Comparison of ENCODE assay signal across 10 cellular contexts in the genomic region with DNA sequence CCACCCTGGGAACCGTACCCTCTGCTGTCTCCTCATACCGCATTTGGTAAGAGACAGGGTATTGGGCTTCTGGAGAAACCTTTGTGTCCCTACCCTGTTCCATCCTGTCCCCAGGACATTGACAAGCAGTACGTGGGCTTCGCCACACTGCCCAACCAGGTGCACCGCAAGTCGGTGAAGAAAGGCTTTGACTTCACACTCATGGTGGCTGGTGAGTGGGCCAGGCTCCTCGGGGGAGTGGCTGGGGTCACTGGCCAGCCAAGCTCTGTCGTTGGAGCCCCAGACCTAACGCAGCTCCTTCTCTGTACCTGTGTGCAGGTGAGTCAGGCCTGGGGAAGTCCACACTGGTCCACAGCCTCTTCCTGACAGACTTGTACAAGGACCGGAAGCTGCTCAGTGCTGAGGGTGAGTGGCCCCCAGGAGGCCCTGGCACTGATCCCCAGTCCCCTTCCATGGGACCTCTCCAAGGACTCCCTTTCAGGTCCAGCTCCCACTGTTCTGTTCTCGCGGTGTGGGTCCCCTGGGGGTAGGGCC. TPM values are rescaled to one million over a fixed set of nuclear protein-coding genes. Genes with fewer than 3 reads are reported as not detected.
DNase-seq lines count a peak whose midpoint lies in the region; ATAC-seq and TF ChIP-seq lines count a peak whose summit lies in the region.
"Had no signal": no experiment of that assay in that cellular context is flagged by ENCODE, and none has a peak within 500 bp of the region (broad histone marks: within the 10 kb centered on the region; RNA-seq: fewer than 3 reads in every experiment).

No MANE protein-coding gene starts in this region.

- peak overlapping the region; percentile 65 for H3K4me3 ChIP-seq in AG09309 (ENCODE audit: control insufficient read depth, low read depth, low read length)
- H3K4me3 ChIP-seq in GM23338: peak overlapping the region; percentile 56; the same call in 1 of the 2 replicates

- H3K27me3 Mint-ChIP-seq in GM23338 (ENCODE audit: insufficient read depth, low read depth, poor library complexity) (peaks cover 71% of the 10 kb centered on the region), brain (peaks cover 30% of the 10 kb centered on the region), nephron (ENCODE audit: low read depth) (peaks cover 51% of the 10 kb centered on the region)

- H3K4me1 Mint-ChIP-seq in GM23338 (peaks cover 12% of the 10 kb centered on the region), brain (peaks cover 32% of the 10 kb centered on the region), nephron (peaks cover 33% of the 10 kb centered on the region)

- H3K79me2 ChIP-seq in GM23338 (replicated peaks; ENCODE audit: insufficient read depth): no peaks in the 10 kb centered on the region

- H3K27me3 ChIP-seq in GM23338 (ENCODE audit: insufficient read depth): peaks cover 96% of the 10 kb centered on the region

- peak overlapping the region; percentile 63 for H3K4me3 Mint-ChIP-seq in GM23338
- H3K4me3 Mint-ChIP-seq in brain: peak overlapping the region; percentile 76 to 81 (median 78)
- H3K4me3 Mint-ChIP-seq in nephron: peak overlapping the region; percentile 82 to 89 (median 87)

- H3K9me2 ChIP-seq in GM23338 (ENCODE audit: insufficient read depth): no peaks in the 10 kb centered on the region

- DNase-seq in AG09309 (ENCODE audit: low read depth) (no peak), GM23338 (ENCODE audit: low spot score) (no peak), GF-D8 (lab: John Stamatoyannopoulos, UW) (no peak), inferior parietal cortex (ENCODE audit: extremely low spot score) (no peak)
- DNase-seq: DMS79 treated with DMSO at 0.1 percent for 48 hours, posterior cingulate gyrus had no signal

- H3K4me2 ChIP-seq in GM23338: peak overlapping the region; percentile 82; the same call in 1 of the 2 replicates

- ATAC-seq in GM23338: no peak
- no peak for ATAC-seq in HG03039 (IDR thresholded peaks at IDR 0.05; ENCODE audit: unreplicated experiment)
- no peak for ATAC-seq in GM21447 (IDR thresholded peaks at IDR 0.05; ENCODE audit: unreplicated experiment)

- H3K9me3 Mint-ChIP-seq in GM23338 (peaks cover 3% of the 10 kb centered on the region; the same call in 2 of the 3 replicates), brain (peaks cover 0 to 3% (median 0%) of the 10 kb centered on the region in 5 experiments), nephron (no peaks in the 10 kb centered on the region)

- TF ChIP-seq CTCF in AG09309 (IDR thresholded peaks at IDR 0.05; ENCODE audit: control insufficient read depth, insufficient read depth, low read depth, low read length, missing control alignments): no peak
- TF ChIP-seq CTCF in GM23338 (conservative IDR thresholded peaks at IDR 0.05; ENCODE audit: low read depth in 2 of 2): no peak
- TF ChIP-seq CTCF in brain (conservative IDR thresholded peaks at IDR 0.05): no peak
- no peak for TF ChIP-seq CTCF in nephron (IDR thresholded peaks at IDR 0.05; ENCODE audit: unreplicated experiment in 3 of 3)

- 0 out of 2 replicates have a peak, but pooled peaks cover 7% of the 10 kb centered on the region for H3F3A ChIP-seq in GM23338 (replicated peaks; ENCODE audit: low read depth)

- H3K4me1 ChIP-seq in GM23338 (ENCODE audit: insufficient read depth): peaks cover 9% of the 10 kb centered on the region; the same call in 1 of the 2 replicates

- H3K36me3 ChIP-seq in GM23338 (ENCODE audit: insufficient read depth): no peaks in the 10 kb centered on the region

- H4K20me1 ChIP-seq in GM23338 (replicated peaks; ENCODE audit: insufficient read depth): peaks cover 7% of the 10 kb centered on the region

- H3K36me3 Mint-ChIP-seq in GM23338 (ENCODE audit: low read depth) (peaks cover 11% of the 10 kb centered on the region), brain (peaks cover 38% of the 10 kb centered on the region), nephron (ENCODE audit: low read depth) (peaks cover 22% of the 10 kb centered on the region)

- H3K27ac Mint-ChIP-seq in GM23338 (no peak overlapping the region), brain (peak overlapping the region in 3 of 5 experiments; percentile 62 to 85 (median 78)), nephron (peak overlapping the region in 1 of 3 experiments; percentile 25)

- no peak overlapping the region for H2AFZ ChIP-seq in GM23338

- H3K27ac ChIP-seq in GM23338 (ENCODE audit: low read depth): no peak overlapping the region

TF ChIP-seq in GM23338, 12 proteins besides CTCF, POLR2A, EP300 and RAD21:
- TF ChIP-seq ZNF462 (CRISPR knock-in tag; IDR thresholded peaks at IDR 0.05): no peak
- TF ChIP-seq ZNF114 (CRISPR knock-in tag; IDR thresholded peaks at IDR 0.05): no peak
- peak; percentile 30 for TF ChIP-seq EZH2 (IDR thresholded peaks at IDR 0.05; ENCODE audit: low read depth, unreplicated experiment)
- no peak for TF ChIP-seq ETS1 (IDR thresholded peaks at IDR 0.05)

RNA-seq across cellular contexts. Expression of gene GP1BB, which starts 3.8 kb away (rescaled TPM):
- 1.3 TPM in 1 of 2 replicates, not detected in the other for total RNA-seq in GM23338 (2014; rRNA removed; shearing (Covaris generic))
- polyA plus RNA-seq in GM23338 (2016; fragmentation: Nextera tagmentation; extraction: Ambion mirVana): 0.53 and 1.1 TPM in 2 replicates
- polyA plus RNA-seq in brain (ENCODE audit: insufficient read depth, low read depth, low replicate concordance): 46.2 TPM

RNA-seq across cellular contexts. Expression of gene SEPTIN5, which starts 5.3 kb away (rescaled TPM):
- total RNA-seq in GM23338 (2014; rRNA removed; shearing (Covaris generic)): 7.7 and 17.2 TPM in 2 replicates
- 4.3 and 5.6 TPM in 2 replicates for polyA plus RNA-seq in GM23338 (2016; fragmentation: Nextera tagmentation; extraction: Ambion mirVana)
- polyA plus RNA-seq in brain (ENCODE audit: insufficient read depth, low read depth, low replicate concordance): 290 TPM

RNA-seq across cellular contexts. Expression of gene TBX1, which starts 41.0 kb away (rescaled TPM):
- total RNA-seq in GM23338 (2014; rRNA removed; shearing (Covaris generic)): 0.23 and 0.66 TPM in 2 replicates
- polyA plus RNA-seq in GM23338 (2016; fragmentation: Nextera tagmentation; extraction: Ambion mirVana) (0.19 TPM in 2 replicates), brain (ENCODE audit: insufficient read depth, low read depth, low replicate concordance) (0.53 TPM)

Comparison
In these comparisons a context has a peak if more than half of its experiments do, and no peak if none do; other contexts are left out.
1. RNA of gene GP1BB, which starts 3.8 kb away (polyA plus RNA-seq): 46.2 TPM in brain (single experiment); 0.53 to 1.1 TPM in GM23338; every median in the first group is over 10 times any median in the second.
2. RNA of gene SEPTIN5, which starts 5.3 kb away (polyA plus RNA-seq): 290 TPM in brain (single experiment); 4.3 to 5.6 TPM in GM23338; every median in the first group is over 10 times any median in the second.
3. Peak in every context shown above with its lines, with median percentiles within 50 percentile points of each other: H3K4me3 Mint-ChIP-seq.